ENCODE assay signal across 15 cellular contexts in genomic region chr2:105791229-105791628, GRCh38. TPM values are rescaled to one million over a fixed set of nuclear protein-coding genes. Genes with fewer than 3 reads are reported as not detected.
DNase-seq lines count a peak whose midpoint lies in the region; ATAC-seq and TF ChIP-seq lines count a peak whose summit lies in the region.
"Had no signal": no experiment of that assay in that cellular context is flagged by ENCODE, and none has a peak within 500 bp of the region (broad histone marks: within the 10 kb centered on the region; RNA-seq: fewer than 3 reads in every experiment).

No MANE protein-coding gene starts in this region.

- no peaks in the 10 kb centered on the region for H3K27me3 Mint-ChIP-seq in activated naive CD4-positive, alpha-beta T cell treated with anti-CD3 and anti-CD28 coated beads, Interleukin-2, amount 10 ng/mL, durations not matched to agents 7 days and 5 days
- H3K27me3 Mint-ChIP-seq in activated CD4-positive, alpha-beta memory T cell treated with anti-CD3 and anti-CD28 coated beads for 36 hours = no peaks in the 10 kb centered on the region

- H3K4me1 ChIP-seq in foreskin keratinocyte (peaks cover 39% of the 10 kb centered on the region), transverse colon (peaks cover 32 to 86% (median 44%) of the 10 kb centered on the region in 4 donors)

- WGBS in transverse colon (ENCODE audit: low coverage in 1 of 2), 2 donors = 66 to 77% methylated on average over 6 to 12 of the region's 12 CpGs

- no peak for DNase-seq in activated naive CD4-positive, alpha-beta T cell treated with anti-CD3 and anti-CD28 coated beads, Interleukin-2, amount 10 ng/mL, durations not matched to agents 7 days and 5 days
- no peak for DNase-seq in activated naive CD4-positive, alpha-beta T cell treated with Interleukin-2 at 50 U/mL for 16 hours
- DNase-seq in activated CD4-positive, alpha-beta memory T cell treated with anti-CD3 and anti-CD28 coated beads for 36 hours = no peak
- DNase-seq in foreskin keratinocyte (no peak), transverse colon (no peak), HPDE6-E6E7 (ENCODE audit: extremely low spot score) (no peak), glomerular visceral epithelial cell (ENCODE audit: extremely low spot score) (no peak)
- DNase-seq: amygdala; mesenchymal stem cell; NCI-H226; pancreas; stimulated activated CD4-positive, alpha-beta T cell treated with anti-CD3 and anti-CD28 coated beads, Interleukin-15, amount 100 ng/mL, for 24 hours; uterus had no signal

- in situ Hi-C loops in transverse colon (cut with MboI; ENCODE audit: low pct_ligation_motif_present in 1 of 4, low pct_unique_long_range_greater_than_20kb in 1 of 4, low sequenced_read_pairs in 3 of 4) = no loop called here

- CTCF ChIA-PET in activated naive CD4-positive, alpha-beta T cell treated with anti-CD3 and anti-CD28 coated beads, Interleukin-2, amount 10 ng/mL, durations not matched to agents 7 days and 5 days (lab: Charles Lee) = interaction anchor here (0.6 to 1.5 kb wide), 3 partner anchors 8 to 21 kb away, joined by 3 to 4 read pairs (median 4); no protein-coding TSS in a partner anchor
- CTCF ChIA-PET in activated CD4-positive, alpha-beta memory T cell treated with anti-CD3 and anti-CD28 coated beads for 36 hours (lab: Charles Lee) = interaction anchor here (0.7 to 1.5 kb wide), 3 partner anchors 12 to 128 kb away, joined by 3 to 5 read pairs (median 4); no protein-coding TSS in a partner anchor

- TF ChIP-seq CTCF in foreskin keratinocyte (conservative IDR thresholded peaks at IDR 0.05) (no peak), transverse colon (IDR thresholded peaks at IDR 0.05) (no peak)

- intact Hi-C loops in activated CD4-positive, alpha-beta memory T cell treated with anti-CD3 and anti-CD28 coated beads for 36 hours (cut with micrococcal nuclease) = loop anchor here (2.0 kb wide), 1 partner anchor 68 kb away; no protein-coding TSS in a partner anchor
- intact Hi-C loops in transverse colon (cut with DNase I; ENCODE audit: low total_unique reads) = no loop called here

- no peaks in the 10 kb centered on the region for H3K9me3 Mint-ChIP-seq in activated naive CD4-positive, alpha-beta T cell treated with anti-CD3 and anti-CD28 coated beads, Interleukin-2, amount 10 ng/mL, durations not matched to agents 7 days and 5 days
- no peaks in the 10 kb centered on the region for H3K9me3 Mint-ChIP-seq in activated CD4-positive, alpha-beta memory T cell treated with anti-CD3 and anti-CD28 coated beads for 36 hours

- H3K4me1 Mint-ChIP-seq in activated naive CD4-positive, alpha-beta T cell treated with anti-CD3 and anti-CD28 coated beads, Interleukin-2, amount 10 ng/mL, durations not matched to agents 7 days and 5 days = peaks cover 98% of the 10 kb centered on the region
- peaks cover 94% of the 10 kb centered on the region for H3K4me1 Mint-ChIP-seq in activated CD4-positive, alpha-beta memory T cell treated with anti-CD3 and anti-CD28 coated beads for 36 hours (ENCODE audit: low read depth)

- ATAC-seq in foreskin keratinocyte (peak; percentile 4), GM19351 (IDR thresholded peaks at IDR 0.05; ENCODE audit: unreplicated experiment) (no peak)
- ATAC-seq: PC-3 had no signal

- peak overlapping the region; percentile 96 for H3K27ac Mint-ChIP-seq in activated naive CD4-positive, alpha-beta T cell treated with anti-CD3 and anti-CD28 coated beads, Interleukin-2, amount 10 ng/mL, durations not matched to agents 7 days and 5 days
- H3K27ac Mint-ChIP-seq in activated CD4-positive, alpha-beta memory T cell treated with anti-CD3 and anti-CD28 coated beads for 36 hours = peak overlapping the region; percentile 96

- no peak for TF ChIP-seq EP300 in transverse colon (IDR thresholded peaks at IDR 0.05; ENCODE audit: low read depth)

- no peaks in the 10 kb centered on the region for H3K9me3 ChIP-seq in transverse colon
- H3K9me3 ChIP-seq: pancreas, uterus had no signal

- POLR2A ChIA-PET in activated CD4-positive, alpha-beta memory T cell treated with anti-CD3 and anti-CD28 coated beads for 36 hours (lab: Charles Lee) = interaction anchor here (1.6 kb wide), 1 partner anchor 35 kb away, joined by 5 read pairs; no protein-coding TSS in a partner anchor

- H3K4me3 Mint-ChIP-seq in activated naive CD4-positive, alpha-beta T cell treated with anti-CD3 and anti-CD28 coated beads, Interleukin-2, amount 10 ng/mL, durations not matched to agents 7 days and 5 days = no peak overlapping the region
- peak overlapping the region; percentile 35 for H3K4me3 Mint-ChIP-seq in activated CD4-positive, alpha-beta memory T cell treated with anti-CD3 and anti-CD28 coated beads for 36 hours

- no peak for TF ChIP-seq POLR2A in transverse colon (IDR thresholded peaks at IDR 0.05)

- no peaks in the 10 kb centered on the region for H3K36me3 ChIP-seq in transverse colon
- H3K36me3 ChIP-seq: pancreas, uterus had no signal

- H3K27me3 ChIP-seq in foreskin keratinocyte (no peaks in the 10 kb centered on the region), transverse colon (no peaks in the 10 kb centered on the region)
- H3K27me3 ChIP-seq: pancreas, uterus had no signal

- H3K4me3 ChIP-seq in transverse colon = no peak overlapping the region
- H3K4me3 ChIP-seq: pancreas, uterus had no signal

- H3K36me3 Mint-ChIP-seq in activated naive CD4-positive, alpha-beta T cell treated with anti-CD3 and anti-CD28 coated beads, Interleukin-2, amount 10 ng/mL, durations not matched to agents 7 days and 5 days = peaks cover 43% of the 10 kb centered on the region
- H3K36me3 Mint-ChIP-seq in activated CD4-positive, alpha-beta memory T cell treated with anti-CD3 and anti-CD28 coated beads for 36 hours = peaks cover 24% of the 10 kb centered on the region

- H3K27ac ChIP-seq in foreskin keratinocyte (peak overlapping the region; percentile 45), transverse colon (peak overlapping the region; percentile 47 to 66 (median 63))
- H3K27ac ChIP-seq: pancreas had no signal

RNA-seq across cellular contexts. Expression of gene NCK2, which starts 46.5 kb away (rescaled TPM):
- total RNA-seq in activated CD4-positive, alpha-beta memory T cell treated with anti-CD3 and anti-CD28 coated beads for 36 hours = 10 to 100 TPM; 81.8 to 85.8 TPM
- 46.0 and 66.3 TPM in 2 replicates for total RNA-seq in foreskin keratinocyte
- polyA plus RNA-seq in foreskin keratinocyte = 32.0 and 44.1 TPM in 2 replicates
- 10 to 100 TPM; 42.2 to 74.1 (median 59.9) TPM for total RNA-seq in transverse colon
